In genomic region chr3:56801151-56801596, GRCh38 we compare ENCODE assay signal across 8 cellular contexts. TPM values are rescaled to one million over a fixed set of nuclear protein-coding genes. Genes with fewer than 3 reads are reported as not detected.
DNase-seq lines count a peak whose midpoint lies in the region; ATAC-seq and TF ChIP-seq lines count a peak whose summit lies in the region.

No MANE protein-coding gene starts in this region.

- H3K27me3 ChIP-seq in HUES48 (ENCODE audit: control insufficient read depth, insufficient read depth, low read length) = peaks cover 13% of the 10 kb centered on the region
- H3K27me3 ChIP-seq in right cardiac atrium (ENCODE audit: control insufficient read depth, insufficient read depth) = no peaks in the 10 kb centered on the region
- H3K27me3 ChIP-seq in skeletal muscle tissue (ENCODE audit: control insufficient read depth in 3 of 3, insufficient read depth in 3 of 3, low read length in 3 of 3) = no peaks in the 10 kb centered on the region

- ATAC-seq in GM18505 (IDR thresholded peaks at IDR 0.05; ENCODE audit: unreplicated experiment) (peak; percentile 7), right cardiac atrium (peak; percentile 32 to 34), GM19397 (IDR thresholded peaks at IDR 0.05; ENCODE audit: unreplicated experiment) (no peak)

- peaks cover 37% of the 10 kb centered on the region for H3K4me1 Mint-ChIP-seq in activated naive CD8-positive, alpha-beta T cell (ENCODE audit: low read depth)

- no peak for TF ChIP-seq POLR2A in GM18505 (IDR thresholded peaks at IDR 0.05; ENCODE audit: borderline replicate concordance, extremely low read depth, insufficient read depth, insufficient read length)

- peak overlapping the region; percentile 90 for H3K27ac Mint-ChIP-seq in activated naive CD8-positive, alpha-beta T cell

- no peaks in the 10 kb centered on the region for H3K27me3 Mint-ChIP-seq in activated naive CD8-positive, alpha-beta T cell

- 0 out of 2 replicates have a peak overlapping the region, but pooled peaks have one; percentile 15 for H3K9ac ChIP-seq in HUES48 (ENCODE audit: low read depth, low read length)
- H3K9ac ChIP-seq in skeletal muscle tissue (ENCODE audit: low read depth in 1 of 3, low read length in 3 of 3) = peak overlapping the region; percentile 84 to 95 (median 89)

- H3K4me3 Mint-ChIP-seq in activated naive CD8-positive, alpha-beta T cell = peak overlapping the region; percentile 95

- H3K27ac ChIP-seq in HUES48 (ENCODE audit: low read depth, low read length) (no peak overlapping the region), right cardiac atrium (ENCODE audit: low read length) (peak overlapping the region; percentile 4), skeletal muscle tissue (ENCODE audit: low read depth, low read length) (peak overlapping the region; percentile 67)

- no peaks in the 10 kb centered on the region for H3K9me3 ChIP-seq in HUES48 (ENCODE audit: control insufficient read depth, insufficient read depth, low read length)
- H3K9me3 ChIP-seq in right cardiac atrium (ENCODE audit: control insufficient read depth, low read length) = no peaks in the 10 kb centered on the region
- no peaks in the 10 kb centered on the region for H3K9me3 ChIP-seq in skeletal muscle tissue (ENCODE audit: control insufficient read depth in 3 of 3, low read length in 3 of 3)

- intact Hi-C loops in right cardiac atrium (cut with DNase I) = loop anchor here in 3 of 4 donors (2.0 to 10.0 kb wide), 4 partner anchors 99 to 188 kb away; no protein-coding TSS in a partner anchor

- H3K36me3 ChIP-seq in HUES48 (ENCODE audit: control insufficient read depth, insufficient read depth, low read length) (no peaks in the 10 kb centered on the region), skeletal muscle tissue (ENCODE audit: control insufficient read depth in 3 of 3, insufficient read depth in 3 of 3, low read length in 3 of 3) (no peaks in the 10 kb centered on the region)

- H3K9me3 Mint-ChIP-seq in activated naive CD8-positive, alpha-beta T cell (ENCODE audit: low read depth) = no peaks in the 10 kb centered on the region

- 17% methylated on average over 9 of the region's 9 CpGs for WGBS in right cardiac atrium

- DNase-seq in right cardiac atrium = no peak
- DNase-seq in COLO829 (ENCODE audit: low spot score) = no peak
- DNase-seq in SKM-1 (lab: John Stamatoyannopoulos, UW; ENCODE audit: unreplicated experiment) = no peak

- H3K4me1 ChIP-seq in HUES48 (ENCODE audit: control insufficient read depth, insufficient read depth, low read length) (peaks cover 7% of the 10 kb centered on the region; the same call in 1 of the 2 replicates), right cardiac atrium (ENCODE audit: control insufficient read depth, insufficient read depth, low read length) (peaks cover 4% of the 10 kb centered on the region), skeletal muscle tissue (ENCODE audit: control insufficient read depth in 3 of 3, insufficient read depth in 3 of 3, low read length in 3 of 3) (peaks cover 23 to 25% (median 24%) of the 10 kb centered on the region in 3 donors)

- H3K36me3 Mint-ChIP-seq in activated naive CD8-positive, alpha-beta T cell = peaks cover 2% of the 10 kb centered on the region

- H3K4me3 ChIP-seq in HUES48 (ENCODE audit: low read depth, low read length) (peak overlapping the region; percentile 79), right cardiac atrium (ENCODE audit: low read length) (peak overlapping the region; percentile 71), skeletal muscle tissue (ENCODE audit: low read length in 3 of 3) (peak overlapping the region; percentile 83 to 99 (median 96))

RNA-seq across cellular contexts. Expression of gene ARHGEF3, which starts 0.6 kb away (rescaled TPM):
- total RNA-seq in right cardiac atrium (10 to 100 TPM; 10.0 to 11.4 (median 11.2) TPM), skeletal muscle tissue (32.9 TPM)
- 5.9 TPM for polyA plus RNA-seq in right cardiac atrium
